Comparison of ENCODE assay signal across 8 cellular contexts in genomic region chr10:110568055-110568735, GRCh38. TPM values are rescaled to one million over a fixed set of nuclear protein-coding genes. Genes with fewer than 3 reads are reported as not detected.
DNase-seq lines count a peak whose midpoint lies in the region; ATAC-seq and TF ChIP-seq lines count a peak whose summit lies in the region.

No MANE protein-coding gene starts in this region.

- H3K27ac Mint-ChIP-seq in activated naive CD4-positive, alpha-beta T cell treated with anti-CD3 and anti-CD28 coated beads, Interleukin-2, amount 50 U/mL, for 72 hours = peak overlapping the region; percentile 90 to 98
- H3K27ac Mint-ChIP-seq in progenitor cell of endocrine pancreas = peak overlapping the region; percentile 100

- intact Hi-C loops in left cardiac atrium (cut with DNase I) = no loop called here
- intact Hi-C loops in aorta (cut with DNase I) = no loop called here

- H3K4me1 Mint-ChIP-seq in progenitor cell of endocrine pancreas (ENCODE audit: low read depth) = peaks cover 42% of the 10 kb centered on the region

- H3K9me3 Mint-ChIP-seq in activated naive CD4-positive, alpha-beta T cell treated with anti-CD3 and anti-CD28 coated beads, Interleukin-2, amount 50 U/mL, for 72 hours = no peaks in the 10 kb centered on the region
- no peaks in the 10 kb centered on the region for H3K9me3 Mint-ChIP-seq in progenitor cell of endocrine pancreas (ENCODE audit: low read depth)

- peaks cover 22 to 29% of the 10 kb centered on the region in 2 donors for H3K36me3 Mint-ChIP-seq in activated naive CD4-positive, alpha-beta T cell treated with anti-CD3 and anti-CD28 coated beads, Interleukin-2, amount 50 U/mL, for 72 hours
- peaks cover 4% of the 10 kb centered on the region for H3K36me3 Mint-ChIP-seq in progenitor cell of endocrine pancreas (ENCODE audit: insufficient read depth)

- H3K4me1 ChIP-seq in aorta (ENCODE audit: control insufficient read depth in 1 of 2, insufficient read depth in 2 of 2, low read length in 2 of 2) = peaks cover 0 to 3% of the 10 kb centered on the region in 2 donors

- H3K4me3 Mint-ChIP-seq in progenitor cell of endocrine pancreas (ENCODE audit: low read depth) = peak overlapping the region; percentile 98

- H3K27me3 Mint-ChIP-seq in progenitor cell of endocrine pancreas = no peaks in the 10 kb centered on the region

- TF ChIP-seq CTCF in 22Rv1 (IDR thresholded peaks at IDR 0.05) (no peak), RWPE1 (conservative IDR thresholded peaks at IDR 0.05; ENCODE audit: low read depth) (no peak), progenitor cell of endocrine pancreas (IDR thresholded peaks at IDR 0.05; ENCODE audit: unreplicated experiment) (no peak)

- H3K4me3 ChIP-seq in aorta (ENCODE audit: low read length in 2 of 2) = peak overlapping the region; percentile 76 to 99

- H3K27me3 ChIP-seq in aorta (ENCODE audit: control insufficient read depth in 1 of 2, insufficient read depth in 2 of 2, low read length in 1 of 2) = no peaks in the 10 kb centered on the region

- CTCF ChIA-PET in RWPE1 (lab: Yijun Ruan, JAX) = interaction anchor here (0.6 kb wide), 1 partner anchor 189 kb away, joined by 6 read pairs; no protein-coding TSS in a partner anchor

- ATAC-seq in GM18517 (IDR thresholded peaks at IDR 0.05; ENCODE audit: unreplicated experiment) = peak; percentile 34
- ATAC-seq in HG03045 (IDR thresholded peaks at IDR 0.05; ENCODE audit: unreplicated experiment) = peak; percentile 34
- peak; percentile 46 to 62 for ATAC-seq in activated naive CD4-positive, alpha-beta T cell treated with anti-CD3 and anti-CD28 coated beads, Interleukin-2, amount 50 U/mL, for 72 hours
- ATAC-seq in left cardiac atrium = peak; percentile 55 to 64
- peak; percentile 79 for ATAC-seq in aorta (ENCODE audit: low FRiP score)

- POLR2A ChIA-PET in RWPE1 (lab: Yijun Ruan, JAX; ENCODE audit: low non-redundant PET) = interaction anchor here (0.5 kb wide), 1 partner anchor 160 kb away, joined by 3 read pairs; no protein-coding TSS in a partner anchor

- WGBS in aorta, 2 donors = 0 to 1% methylated on average over 36 to 40 of the region's 40 CpGs

- H3K9me3 ChIP-seq in aorta (ENCODE audit: control insufficient read depth, low read length) = no peaks in the 10 kb centered on the region

- peak overlapping the region; percentile 77 for H3K27ac ChIP-seq in 22Rv1
- peak overlapping the region; percentile 88 for H3K27ac ChIP-seq in RWPE1
- peak overlapping the region in 1 of 2 donors; percentile 12 for H3K27ac ChIP-seq in aorta (ENCODE audit: low read depth in 1 of 2, low read length in 2 of 2)

- peak; percentile 5 for DNase-seq in RWPE1 (ENCODE audit: low spot score)
- DNase-seq in activated naive CD4-positive, alpha-beta T cell treated with anti-CD3 and anti-CD28 coated beads, Interleukin-2, amount 50 U/mL, for 72 hours (ENCODE audit: low spot score in 2 of 2) = peak; percentile 57 to 85
- DNase-seq in left cardiac atrium = peak; percentile 35
- DNase-seq in progenitor cell of endocrine pancreas (ENCODE audit: low spot score, unreplicated experiment) = no peak
- DNase-seq in aorta = peak in 1 of 2 donors; percentile 78

- H3K36me3 ChIP-seq in aorta (ENCODE audit: control insufficient read depth in 1 of 2, insufficient read depth in 2 of 2, low read length in 1 of 2) = no peaks in the 10 kb centered on the region

RNA-seq across cellular contexts. Expression of gene SMC3, which starts 0.7 kb away (rescaled TPM):
- 100 to 1,000 TPM in 1 of 2 donors, 10 to 100 TPM in 1; 70.7 to 110 TPM for total RNA-seq in activated naive CD4-positive, alpha-beta T cell treated with anti-CD3 and anti-CD28 coated beads, Interleukin-2, amount 50 U/mL, for 72 hours
- total RNA-seq in left cardiac atrium (10 to 100 TPM; 23.8 to 24.4 TPM), progenitor cell of endocrine pancreas (94.0 and 94.6 TPM in 2 replicates), aorta (10 to 100 TPM; 33.1 to 35.8 TPM)
- polyA plus RNA-seq in aorta = 10 to 100 TPM; 14.7 to 19.3 TPM
